Comparison of ENCODE assay signal across 16 cellular contexts in genomic region chr12:84069699-84070098, GRCh38.
"Had no signal": no experiment of that assay in that cellular context is flagged by ENCODE, and none has a peak within 500 bp of the region (broad histone marks: within the 10 kb centered on the region; RNA-seq: fewer than 3 reads in every experiment).

No MANE protein-coding gene starts in this region.

- H3K9me3 ChIP-seq: breast epithelium, right lobe of liver, testis had no signal

- H3K36me3 ChIP-seq: breast epithelium, neural progenitor cell, right lobe of liver had no signal

- H3K27ac Mint-ChIP-seq: activated CD4-positive, alpha-beta T cell treated with anti-CD3 and anti-CD28 coated beads, Interleukin-2, amount 10 ng/mL, durations not matched to agents 7 days and 5 days; naive thymus-derived CD4-positive, alpha-beta T cell; neural progenitor cell; stimulated activated memory B cell treated with anti-CD40 and anti-IgM and Interleukin-4, amounts not matched to agents 10 μg/mL and 1 μg/mL and 100 μg/mL, for 72 hours; type B pancreatic cell had no signal

- H3K4me2 ChIP-seq: neural progenitor cell, smooth muscle cell had no signal

- DNase-seq: activated CD4-positive, alpha-beta T cell treated with anti-CD3 and anti-CD28 coated beads, Interleukin-2, amount 10 ng/mL, durations not matched to agents 7 days and 5 days; activated CD8-positive, alpha-beta memory T cell treated with anti-CD3 and anti-CD28 coated beads, Interleukin-2, amount 50 U/mL, for 4 hours; activated naive CD4-positive, alpha-beta T cell treated with anti-CD3 and anti-CD28 coated beads, Interleukin-2, amount 50 U/mL, for 16 hours; activated T-cell treated with anti-CD3 and anti-CD28 coated beads, Interleukin-2, amount 50 U/mL, for 4 hours; mesendoderm; naive thymus-derived CD4-positive, alpha-beta T cell; right lobe of liver; stimulated activated CD4-positive, alpha-beta T cell treated with anti-CD3 and anti-CD28 coated beads, Interleukin-4, amount 100 ng/mL, for 24 hours; testis had no signal

- H3K36me3 Mint-ChIP-seq: naive thymus-derived CD4-positive, alpha-beta T cell; neural progenitor cell; stimulated activated memory B cell treated with anti-CD40 and anti-IgM and Interleukin-4, amounts not matched to agents 10 μg/mL and 1 μg/mL and 100 μg/mL, for 72 hours; type B pancreatic cell had no signal

- H3K4me3 Mint-ChIP-seq: activated CD4-positive, alpha-beta T cell treated with anti-CD3 and anti-CD28 coated beads, Interleukin-2, amount 10 ng/mL, durations not matched to agents 7 days and 5 days; activated T-cell treated with anti-CD3 and anti-CD28 coated beads, Interleukin-2, amount 50 U/mL, for 4 hours; naive thymus-derived CD4-positive, alpha-beta T cell; neural progenitor cell; stimulated activated memory B cell treated with anti-CD40 and anti-IgM and Interleukin-4, amounts not matched to agents 10 μg/mL and 1 μg/mL and 100 μg/mL, for 72 hours; type B pancreatic cell had no signal

- ATAC-seq: activated T-cell treated with anti-CD3 and anti-CD28 coated beads, Interleukin-2, amount 50 U/mL, for 4 hours; naive thymus-derived CD4-positive, alpha-beta T cell; right lobe of liver; stimulated activated memory B cell treated with anti-CD40 and anti-IgM and Interleukin-4, amounts not matched to agents 10 μg/mL and 1 μg/mL and 100 μg/mL, for 72 hours had no signal

- H3K9ac ChIP-seq: neural progenitor cell, parathyroid adenoma had no signal

- H3K4me1 ChIP-seq: breast epithelium, neural progenitor cell, parathyroid adenoma, right lobe of liver, testis had no signal

- H3K4me3 ChIP-seq: breast epithelium, coronary artery, neural progenitor cell, right lobe of liver, smooth muscle cell, testis had no signal

- H3K27me3 Mint-ChIP-seq: activated CD4-positive, alpha-beta T cell treated with anti-CD3 and anti-CD28 coated beads, Interleukin-2, amount 10 ng/mL, durations not matched to agents 7 days and 5 days; naive thymus-derived CD4-positive, alpha-beta T cell; stimulated activated memory B cell treated with anti-CD40 and anti-IgM and Interleukin-4, amounts not matched to agents 10 μg/mL and 1 μg/mL and 100 μg/mL, for 72 hours; type B pancreatic cell had no signal

- H3K9me3 Mint-ChIP-seq: neural progenitor cell, type B pancreatic cell had no signal

- H3K27me3 ChIP-seq: breast epithelium, neural progenitor cell, right lobe of liver, testis had no signal

- H3K27ac ChIP-seq: breast epithelium, coronary artery, neural progenitor cell, parathyroid adenoma, right lobe of liver, testis had no signal

- H2AFZ ChIP-seq: neural progenitor cell, parathyroid adenoma had no signal

- H3K4me1 Mint-ChIP-seq: activated CD4-positive, alpha-beta T cell treated with anti-CD3 and anti-CD28 coated beads, Interleukin-2, amount 10 ng/mL, durations not matched to agents 7 days and 5 days; naive thymus-derived CD4-positive, alpha-beta T cell; neural progenitor cell; stimulated activated memory B cell treated with anti-CD40 and anti-IgM and Interleukin-4, amounts not matched to agents 10 μg/mL and 1 μg/mL and 100 μg/mL, for 72 hours had no signal
